Comparison of ENCODE assay signal across 11 cellular contexts in genomic region chr3:13378155-13378554, GRCh38. TPM values are rescaled to one million over a fixed set of nuclear protein-coding genes. Genes with fewer than 3 reads are reported as not detected.
A peak's percentile ranks its signal among the peaks of the same experiment; 100 is the strongest.
DNase-seq lines count a peak whose midpoint lies in the region; ATAC-seq, FAIRE-seq and TF ChIP-seq lines count a peak whose summit lies in the region.
"Had no signal": no experiment of that assay in that cellular context is flagged by ENCODE, and none has a peak within 500 bp of the region (broad histone marks: within the 10 kb centered on the region; RNA-seq: fewer than 3 reads in every experiment).

No MANE protein-coding gene starts in this region.

- peaks cover 14% of the 10 kb centered on the region; the same call in 1 of the 2 replicates for H3F3A ChIP-seq in PC-9 (ENCODE audit: insufficient read depth, low read depth)

- peaks cover 54 to 71% (median 56%) of the 10 kb centered on the region in 10 experiments for H3K4me1 ChIP-seq in BLaER1 treated with 17β-estradiol and CSF1 and Interleukin-3, amounts not matched to agents 10 nM and 100 nM
- no peaks in the 10 kb centered on the region for H3K4me1 ChIP-seq in PC-9 (replicated peaks; ENCODE audit: insufficient read depth)

- no TSS peak for BruUV-seq in PC-9 (replicated peaks; lab: Mats Ljungman, UMichigan)

- CTCF ChIA-PET in PC-9 (lab: Charles Lee), result interaction anchor here (0.6 kb wide), 1 partner anchor 30 kb away, joined by 3 read pairs; no protein-coding TSS in a partner anchor

- peak overlapping the region in 5 of 10 experiments; percentile 12 to 52 (median 42); a peak in 8 of 20 replicates for H3K4me3 ChIP-seq in BLaER1 treated with 17β-estradiol and CSF1 and Interleukin-3, amounts not matched to agents 10 nM and 100 nM
- H3K4me3 ChIP-seq in bronchial epithelial cell (ENCODE audit: low read depth, low read length), result no peak overlapping the region
- no peak overlapping the region for H3K4me3 ChIP-seq in WERI-Rb-1 (ENCODE audit: low read depth, low read length)
- H3K4me3 ChIP-seq in PC-9, result no peak overlapping the region

- H2AFZ ChIP-seq in PC-9, result no peak overlapping the region

- intact Hi-C loops in PC-9 (cut with micrococcal nuclease; ENCODE audit: unreplicated experiment), result no loop called here

- H3K27ac ChIP-seq in BLaER1 treated with 17β-estradiol and CSF1 and Interleukin-3, amounts not matched to agents 10 nM and 100 nM, result peak overlapping the region in 9 of 11 experiments; percentile 65 to 88 (median 84); a peak in 16 of 22 replicates
- H3K27ac ChIP-seq in WERI-Rb-1, result no peak overlapping the region
- no peak overlapping the region for H3K27ac ChIP-seq in PC-9

- H3K36me3 ChIP-seq in BLaER1 treated with 17β-estradiol and CSF1 and Interleukin-3, amounts not matched to agents 10 nM and 100 nM, result peaks cover 33 to 85% (median 62%) of the 10 kb centered on the region in 11 experiments
- H3K36me3 ChIP-seq in bronchial epithelial cell (ENCODE audit: control insufficient read depth, insufficient read depth, low read length), result no peaks in the 10 kb centered on the region
- H3K36me3 ChIP-seq in WERI-Rb-1, result peaks cover 76% of the 10 kb centered on the region
- H3K36me3 ChIP-seq in PC-9 (ENCODE audit: low read depth), result peaks cover 48% of the 10 kb centered on the region

- peaks cover 0 to 18% (median 0%) of the 10 kb centered on the region in 11 experiments; a peak in 6 of 22 replicates for H4K20me1 ChIP-seq in BLaER1 treated with 17β-estradiol and CSF1 and Interleukin-3, amounts not matched to agents 10 nM and 100 nM
- H4K20me1 ChIP-seq in PC-9 (ENCODE audit: insufficient read depth), result no peaks in the 10 kb centered on the region; the same call in 1 of the 2 replicates

- DNase-seq in bronchial epithelial cell (ENCODE audit: low read depth) (no peak), WERI-Rb-1 (no peak), PC-9 (no peak), SKM-1 (lab: John Stamatoyannopoulos, UW; ENCODE audit: unreplicated experiment) (no peak)
- no peak for DNase-seq in stimulated activated CD4-positive, alpha-beta T cell treated with anti-CD3 and anti-CD28 coated beads, Interleukin-1b, Interleukin-23, amount 100 ng/mL, for 48 hours
- DNase-seq: DMS79, NCI-H1436 treated with DMSO at 0.1 percent for 48 hours had no signal

- peak overlapping the region in 8 of 11 experiments; percentile 68 to 74 (median 70); a peak in 16 of 22 replicates for H3K9ac ChIP-seq in BLaER1 treated with 17β-estradiol and CSF1 and Interleukin-3, amounts not matched to agents 10 nM and 100 nM

- no peaks in the 10 kb centered on the region for H3K9me3 ChIP-seq in BLaER1 treated with 17β-estradiol and CSF1 and Interleukin-3, amounts not matched to agents 10 nM and 100 nM (replicated peaks in 1 of 11)
- H3K9me3 ChIP-seq in WERI-Rb-1 (ENCODE audit: severe bottlenecking) (no peaks in the 10 kb centered on the region), PC-9 (ENCODE audit: insufficient read depth, low read depth) (no peaks in the 10 kb centered on the region)

- H3K79me2 ChIP-seq in PC-9 (ENCODE audit: low read depth), result no peaks in the 10 kb centered on the region

- no peaks in the 10 kb centered on the region for H3K27me3 ChIP-seq in BLaER1 treated with 17β-estradiol and CSF1 and Interleukin-3, amounts not matched to agents 10 nM and 100 nM
- H3K27me3 ChIP-seq in bronchial epithelial cell (ENCODE audit: control insufficient read depth, insufficient read depth, low read length) (no peaks in the 10 kb centered on the region), WERI-Rb-1 (ENCODE audit: insufficient read depth, low read depth, severe bottlenecking) (no peaks in the 10 kb centered on the region), PC-9 (ENCODE audit: insufficient read depth, low read depth) (no peaks in the 10 kb centered on the region)

- peak overlapping the region; percentile 92 to 99 (median 96) for H3K4me2 ChIP-seq in BLaER1 treated with 17β-estradiol and CSF1 and Interleukin-3, amounts not matched to agents 10 nM and 100 nM
- H3K4me2 ChIP-seq in PC-9, result no peak overlapping the region

- POLR2A ChIA-PET in PC-9 (lab: Charles Lee; ENCODE audit: unreplicated experiment), result interaction anchor here (0.6 kb wide), 1 partner anchor 412 kb away, joined by 4 read pairs; no protein-coding TSS in a partner anchor

- no peaks in the 10 kb centered on the region for H3K9me2 ChIP-seq in PC-9 (ENCODE audit: insufficient read depth)

- no peak for TF ChIP-seq CTCF in bronchial epithelial cell (IDR thresholded peaks at IDR 0.05; ENCODE audit: insufficient read depth, low read length, severe bottlenecking)
- no peak for TF ChIP-seq CTCF in WERI-Rb-1 (IDR thresholded peaks at IDR 0.05; ENCODE audit: low read depth, low read length)
- no peak for TF ChIP-seq CTCF in PC-9 (conservative IDR thresholded peaks at IDR 0.05)

- peak; percentile 32 for FAIRE-seq in bronchial epithelial cell (lab: Jason Lieb, UNC)
- FAIRE-seq: TTC549 had no signal

- ATAC-seq in GM19395 (IDR thresholded peaks at IDR 0.05; ENCODE audit: unreplicated experiment), result peak; percentile 77
- peak; percentile 71 for ATAC-seq in HG03196 (IDR thresholded peaks at IDR 0.05; ENCODE audit: unreplicated experiment)

RNA-seq across cellular contexts. Expression of gene NUP210, which starts 42.0 kb away (rescaled TPM):
- total RNA-seq in bronchial epithelial cell (under 0.01 TPM in 1 of 2 replicates, not detected in the other), PC-9 (2021) (72.7 and 84.0 TPM in 2 replicates)

Comparison
In these comparisons a context has a peak if more than half of its experiments do, and no peak if none do; other contexts are left out.
1. H3K27ac ChIP-seq: peak in BLaER1 treated with 17β-estradiol and CSF1 and Interleukin-3, amounts not matched to agents 10 nM and 100 nM (9 of 11); none in WERI-Rb-1 (single experiment) and PC-9 (single experiment).
2. RNA of gene NUP210, which starts 42.0 kb away (total RNA-seq): 72.7 to 84.0 TPM in PC-9; under 0.01 TPM in bronchial epithelial cell; every median in the first group is over 10 times any median in the second.